In genomic region chr4:173264245-173264959, GRCh38 we compare ENCODE assay signal across 8 cellular contexts.
A peak's percentile ranks its signal among the peaks of the same experiment; 100 is the strongest.
DNase-seq lines count a peak whose midpoint lies in the region; ATAC-seq and TF ChIP-seq lines count a peak whose summit lies in the region.

No MANE protein-coding gene starts in this region.

- no peak overlapping the region for H3K4me3 ChIP-seq in transverse colon

- no peak for TF ChIP-seq EP300 in transverse colon (IDR thresholded peaks at IDR 0.05; ENCODE audit: low read depth)

- H3K36me3 ChIP-seq in transverse colon: no peaks in the 10 kb centered on the region

- peak; percentile 38 for DNase-seq in EH (ENCODE audit: low read depth)
- DNase-seq in HUDEP-2 (lab: John Stamatoyannopoulos, UW; ENCODE audit: unreplicated experiment in 76 of 76): peak in 73 of 76 experiments; percentile 11 to 90 (median 62)
- DNase-seq in T-cell: peak in 32 of 34 experiments; percentile 7 to 53 (median 28)
- peak; percentile 91 for DNase-seq in fibroblast of peridontal ligament (ENCODE audit: extremely low read depth)
- peak; percentile 31 for DNase-seq in transverse colon
- no peak for DNase-seq in G401 (ENCODE audit: low spot score)
- DNase-seq in occipital lobe (lab: John Stamatoyannopoulos, UW): no peak

- H3K4me1 Mint-ChIP-seq in T-cell: peaks cover 28 to 45% (median 43%) of the 10 kb centered on the region in 3 donors

- H3K27ac Mint-ChIP-seq in T-cell: peak overlapping the region; percentile 77 to 81

- intact Hi-C loops in transverse colon (cut with DNase I; ENCODE audit: low total_unique reads): no loop called here

- H3K9me3 Mint-ChIP-seq in T-cell: no peaks in the 10 kb centered on the region

- H3K27ac ChIP-seq in transverse colon: no peak overlapping the region

- no peaks in the 10 kb centered on the region for H3K36me3 Mint-ChIP-seq in T-cell

- WGBS in transverse colon (ENCODE audit: low coverage in 1 of 2), 2 donors: 37 to 39% methylated on average over 6 of the region's 6 CpGs

- H3K4me3 Mint-ChIP-seq in T-cell: peak overlapping the region; percentile 8 to 58 (median 37)

- ATAC-seq in GM21528 (IDR thresholded peaks at IDR 0.05; ENCODE audit: low FRiP score, unreplicated experiment) (peak; percentile 83), T-cell (replicated peaks in 1 of 4) (peak; percentile 73 to 96 (median 88))

- CTCF ChIA-PET in T-cell (lab: Charles Lee): interaction anchor here (0.6 to 1.2 kb wide), 5 partner anchors 16 to 251 kb away, joined by 3 to 6 read pairs (median 4); no protein-coding TSS in a partner anchor

- H3K9me3 ChIP-seq in transverse colon: no peaks in the 10 kb centered on the region

- POLR2A ChIA-PET in T-cell (lab: Charles Lee): no interaction called here

- H3K27me3 ChIP-seq in transverse colon: no peaks in the 10 kb centered on the region

- TF ChIP-seq CTCF in transverse colon (IDR thresholded peaks at IDR 0.05): no peak

- in situ Hi-C loops in transverse colon (cut with MboI; ENCODE audit: low pct_ligation_motif_present in 1 of 4, low pct_unique_long_range_greater_than_20kb in 1 of 4, low sequenced_read_pairs in 3 of 4): loop anchor here in 1 of 4 donors (25.0 kb wide), 1 partner anchor 252 kb away; no protein-coding TSS in a partner anchor
- in situ Hi-C loops in G401 (cut with HindIII; ENCODE audit: low sequenced_read_pairs): no loop called here

- H3K27me3 Mint-ChIP-seq in T-cell: no peaks in the 10 kb centered on the region

- no peak for TF ChIP-seq POLR2A in transverse colon (IDR thresholded peaks at IDR 0.05)

- peaks cover 0 to 19% (median 3%) of the 10 kb centered on the region in 4 donors for H3K4me1 ChIP-seq in transverse colon

Comparison
In these comparisons a context has a peak if more than half of its experiments do, and no peak if none do; other contexts are left out.
1. DNase-seq: peak in EH (single experiment), HUDEP-2 (73 of 76), T-cell (32 of 34), fibroblast of peridontal ligament (single experiment) and transverse colon (single experiment); none in G401 (single experiment) and occipital lobe (single experiment).